ENCODE assay signal across 14 cellular contexts in the genomic region with DNA sequence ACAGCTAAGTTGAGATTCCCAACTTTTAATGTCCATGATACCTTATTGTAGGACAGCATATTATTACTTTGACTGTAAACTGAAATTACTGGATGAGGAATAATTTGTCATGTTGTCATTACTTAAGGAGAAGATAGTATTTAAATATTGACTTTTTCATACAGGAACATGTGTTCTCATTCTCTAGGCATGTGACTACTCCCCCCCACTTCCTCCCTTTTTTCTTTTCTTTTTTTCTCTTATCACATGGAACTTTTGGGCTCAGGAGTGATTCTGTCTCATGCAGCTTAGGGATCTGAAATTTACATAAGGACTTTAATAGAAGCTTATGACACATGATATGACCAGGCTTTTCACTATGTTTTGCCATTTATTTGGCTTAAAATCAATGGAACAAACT.
A peak's percentile ranks its signal among the peaks of the same experiment; 100 is the strongest.
DNase-seq lines count a peak whose midpoint lies in the region; TF ChIP-seq lines count a peak whose summit lies in the region.
"Had no signal": no experiment of that assay in that cellular context is flagged by ENCODE, and none has a peak within 500 bp of the region (broad histone marks: within the 10 kb centered on the region; RNA-seq: fewer than 3 reads in every experiment).

No MANE protein-coding gene starts in this region.

- H3K27ac ChIP-seq in transverse colon, result no peak overlapping the region

- H3K4me1 ChIP-seq in adipocyte (ENCODE audit: control insufficient read depth, insufficient read depth, low read length) (peaks cover 5% of the 10 kb centered on the region), transverse colon (no peaks in the 10 kb centered on the region)

- H3K27me3 ChIP-seq in adipocyte (replicated peaks; ENCODE audit: control insufficient read depth, insufficient read depth, low read length), result no peaks in the 10 kb centered on the region
- no peaks in the 10 kb centered on the region for H3K27me3 ChIP-seq in transverse colon
- H3K27me3 ChIP-seq: MG63 had no signal

- H3K36me3 ChIP-seq in adipocyte (ENCODE audit: control insufficient read depth, insufficient read depth, low read length, severe bottlenecking) (no peaks in the 10 kb centered on the region), transverse colon (no peaks in the 10 kb centered on the region)
- H3K36me3 ChIP-seq: MG63 had no signal

- H3K4me3 ChIP-seq in adipocyte (ENCODE audit: low read length), result no peak overlapping the region
- H3K4me3 ChIP-seq in fibroblast of the aortic adventitia (ENCODE audit: low read depth, low read length), result no peak overlapping the region
- H3K4me3 ChIP-seq in transverse colon, result no peak overlapping the region
- H3K4me3 ChIP-seq: MG63 had no signal

- intact Hi-C loops in transverse colon (cut with DNase I; ENCODE audit: low total_unique reads), result no loop called here

- TF ChIP-seq EP300 in transverse colon (IDR thresholded peaks at IDR 0.05; ENCODE audit: low read depth), result no peak

- DNase-seq in EL (peak; percentile 13), adipocyte (ENCODE audit: low read depth) (peak; percentile 4), fibroblast of the aortic adventitia (ENCODE audit: low read depth) (peak; percentile 9), stromal cell of bone marrow (ENCODE audit: low read depth) (peak; percentile 3), transverse colon (no peak), islet precursor cell (no peak), GM19240 (ENCODE audit: insufficient read length, low spot score) (no peak)
- DNase-seq: CD8-positive, alpha-beta T cell; MG63; NCI-H1092 treated with DMSO at 0.1 percent for 48 hours; NCI-H187; NCI-H446 treated with DMSO at 0.1 percent for 48 hours; NCI-H774; SHP77 treated with DMSO at 0.1 percent for 48 hours had no signal

- H3K9me3 ChIP-seq in adipocyte (ENCODE audit: control insufficient read depth, low read length), result no peaks in the 10 kb centered on the region
- H3K9me3 ChIP-seq in transverse colon, result no peaks in the 10 kb centered on the region
- H3K9me3 ChIP-seq: MG63 had no signal

- no peak overlapping the region for H3K9ac ChIP-seq in adipocyte (ENCODE audit: low read length)

- TF ChIP-seq CTCF in fibroblast of the aortic adventitia (IDR thresholded peaks at IDR 0.05; ENCODE audit: insufficient read depth, low read length), result no peak
- TF ChIP-seq CTCF in transverse colon (IDR thresholded peaks at IDR 0.05), result no peak

- in situ Hi-C loops in transverse colon (cut with MboI; ENCODE audit: low pct_ligation_motif_present in 1 of 4, low pct_unique_long_range_greater_than_20kb in 1 of 4, low sequenced_read_pairs in 3 of 4), result no loop called here

- no peak for TF ChIP-seq POLR2A in transverse colon (IDR thresholded peaks at IDR 0.05)

Comparison
In these comparisons a context has a peak if more than half of its experiments do, and no peak if none do; other contexts are left out.
1. DNase-seq: peak in EL (single experiment), adipocyte (single experiment), fibroblast of the aortic adventitia (single experiment) and stromal cell of bone marrow (single experiment); none in transverse colon (single experiment), islet precursor cell (single experiment) and GM19240 (single experiment).